In genomic region chr6:35790683-35791082, GRCh38 we compare ENCODE assay signal across 1 cellular context.
TF ChIP-seq lines count a peak whose summit lies in the region.

No MANE protein-coding gene starts in this region.

TF ChIP-seq in HepG2, 621 proteins besides CTCF, POLR2A, EP300 and RAD21:
- TF ChIP-seq, protein P1, sequence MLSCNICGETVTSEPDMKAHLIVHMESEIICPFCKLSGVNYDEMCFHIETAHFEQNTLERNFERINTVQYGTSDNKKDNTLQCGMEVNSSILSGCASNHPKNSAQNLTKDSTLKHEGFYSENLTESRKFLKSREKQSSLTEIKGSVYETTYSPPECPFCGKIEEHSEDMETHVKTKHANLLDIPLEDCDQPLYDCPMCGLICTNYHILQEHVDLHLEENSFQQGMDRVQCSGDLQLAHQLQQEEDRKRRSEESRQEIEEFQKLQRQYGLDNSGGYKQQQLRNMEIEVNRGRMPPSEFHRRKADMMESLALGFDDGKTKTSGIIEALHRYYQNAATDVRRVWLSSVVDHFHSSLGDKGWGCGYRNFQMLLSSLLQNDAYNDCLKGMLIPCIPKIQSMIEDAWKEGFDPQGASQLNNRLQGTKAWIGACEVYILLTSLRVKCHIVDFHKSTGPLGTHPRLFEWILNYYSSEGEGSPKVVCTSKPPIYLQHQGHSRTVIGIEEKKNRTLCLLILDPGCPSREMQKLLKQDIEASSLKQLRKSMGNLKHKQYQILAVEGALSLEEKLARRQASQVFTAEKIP (CRISPR knock-in tag; IDR thresholded peaks at IDR 0.05; ENCODE audit: borderline replicate concordance), result no peak
- no peak for TF ChIP-seq FOXO1 (CRISPR knock-in tag; IDR thresholded peaks at IDR 0.05)
- no peak for TF ChIP-seq ZBTB3 (CRISPR knock-in tag; IDR thresholded peaks at IDR 0.05; ENCODE audit: borderline replicate concordance, low read depth)
- TF ChIP-seq ADNP (CRISPR knock-in tag; IDR thresholded peaks at IDR 0.05), result no peak
- no peak for TF ChIP-seq ZNF496 (CRISPR knock-in tag; IDR thresholded peaks at IDR 0.05; ENCODE audit: insufficient replicate concordance)
- TF ChIP-seq ZNF18 (CRISPR knock-in tag; IDR thresholded peaks at IDR 0.05; ENCODE audit: insufficient replicate concordance), result no peak
- no peak for TF ChIP-seq KMT2A (CRISPR knock-in tag; IDR thresholded peaks at IDR 0.05)
- no peak for TF ChIP-seq RCOR2 (CRISPR knock-in tag; IDR thresholded peaks at IDR 0.05)
- no peak for TF ChIP-seq JUNB (CRISPR knock-in tag; IDR thresholded peaks at IDR 0.05; ENCODE audit: borderline replicate concordance)
- TF ChIP-seq HDAC6 (IDR thresholded peaks at IDR 0.05; ENCODE audit: low read depth, low read length), result no peak
- TF ChIP-seq PREB (CRISPR knock-in tag; IDR thresholded peaks at IDR 0.05), result no peak
- TF ChIP-seq, protein P2, sequence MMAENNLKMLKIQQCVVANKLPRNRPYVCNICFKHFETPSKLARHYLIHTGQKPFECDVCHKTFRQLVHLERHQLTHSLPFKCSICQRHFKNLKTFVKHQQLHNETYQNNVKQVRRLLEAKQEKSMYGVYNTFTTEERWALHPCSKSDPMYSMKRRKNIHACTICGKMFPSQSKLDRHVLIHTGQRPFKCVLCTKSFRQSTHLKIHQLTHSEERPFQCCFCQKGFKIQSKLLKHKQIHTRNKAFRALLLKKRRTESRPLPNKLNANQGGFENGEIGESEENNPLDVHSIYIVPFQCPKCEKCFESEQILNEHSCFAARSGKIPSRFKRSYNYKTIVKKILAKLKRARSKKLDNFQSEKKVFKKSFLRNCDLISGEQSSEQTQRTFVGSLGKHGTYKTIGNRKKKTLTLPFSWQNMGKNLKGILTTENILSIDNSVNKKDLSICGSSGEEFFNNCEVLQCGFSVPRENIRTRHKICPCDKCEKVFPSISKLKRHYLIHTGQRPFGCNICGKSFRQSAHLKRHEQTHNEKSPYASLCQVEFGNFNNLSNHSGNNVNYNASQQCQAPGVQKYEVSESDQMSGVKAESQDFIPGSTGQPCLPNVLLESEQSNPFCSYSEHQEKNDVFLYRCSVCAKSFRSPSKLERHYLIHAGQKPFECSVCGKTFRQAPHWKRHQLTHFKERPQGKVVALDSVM (CRISPR knock-in tag; IDR thresholded peaks at IDR 0.05), result peak; percentile 72; the same call in 1 of the 2 replicates
- no peak for TF ChIP-seq MIER3 (CRISPR knock-in tag; IDR thresholded peaks at IDR 0.05; ENCODE audit: borderline replicate concordance)
- TF ChIP-seq BHLHE40 (IDR thresholded peaks at IDR 0.05; ENCODE audit: low read length), result peak; percentile 48
- no peak for TF ChIP-seq ZNF275 (CRISPR knock-in tag; IDR thresholded peaks at IDR 0.05; ENCODE audit: borderline replicate concordance)
- TF ChIP-seq, protein P3, sequence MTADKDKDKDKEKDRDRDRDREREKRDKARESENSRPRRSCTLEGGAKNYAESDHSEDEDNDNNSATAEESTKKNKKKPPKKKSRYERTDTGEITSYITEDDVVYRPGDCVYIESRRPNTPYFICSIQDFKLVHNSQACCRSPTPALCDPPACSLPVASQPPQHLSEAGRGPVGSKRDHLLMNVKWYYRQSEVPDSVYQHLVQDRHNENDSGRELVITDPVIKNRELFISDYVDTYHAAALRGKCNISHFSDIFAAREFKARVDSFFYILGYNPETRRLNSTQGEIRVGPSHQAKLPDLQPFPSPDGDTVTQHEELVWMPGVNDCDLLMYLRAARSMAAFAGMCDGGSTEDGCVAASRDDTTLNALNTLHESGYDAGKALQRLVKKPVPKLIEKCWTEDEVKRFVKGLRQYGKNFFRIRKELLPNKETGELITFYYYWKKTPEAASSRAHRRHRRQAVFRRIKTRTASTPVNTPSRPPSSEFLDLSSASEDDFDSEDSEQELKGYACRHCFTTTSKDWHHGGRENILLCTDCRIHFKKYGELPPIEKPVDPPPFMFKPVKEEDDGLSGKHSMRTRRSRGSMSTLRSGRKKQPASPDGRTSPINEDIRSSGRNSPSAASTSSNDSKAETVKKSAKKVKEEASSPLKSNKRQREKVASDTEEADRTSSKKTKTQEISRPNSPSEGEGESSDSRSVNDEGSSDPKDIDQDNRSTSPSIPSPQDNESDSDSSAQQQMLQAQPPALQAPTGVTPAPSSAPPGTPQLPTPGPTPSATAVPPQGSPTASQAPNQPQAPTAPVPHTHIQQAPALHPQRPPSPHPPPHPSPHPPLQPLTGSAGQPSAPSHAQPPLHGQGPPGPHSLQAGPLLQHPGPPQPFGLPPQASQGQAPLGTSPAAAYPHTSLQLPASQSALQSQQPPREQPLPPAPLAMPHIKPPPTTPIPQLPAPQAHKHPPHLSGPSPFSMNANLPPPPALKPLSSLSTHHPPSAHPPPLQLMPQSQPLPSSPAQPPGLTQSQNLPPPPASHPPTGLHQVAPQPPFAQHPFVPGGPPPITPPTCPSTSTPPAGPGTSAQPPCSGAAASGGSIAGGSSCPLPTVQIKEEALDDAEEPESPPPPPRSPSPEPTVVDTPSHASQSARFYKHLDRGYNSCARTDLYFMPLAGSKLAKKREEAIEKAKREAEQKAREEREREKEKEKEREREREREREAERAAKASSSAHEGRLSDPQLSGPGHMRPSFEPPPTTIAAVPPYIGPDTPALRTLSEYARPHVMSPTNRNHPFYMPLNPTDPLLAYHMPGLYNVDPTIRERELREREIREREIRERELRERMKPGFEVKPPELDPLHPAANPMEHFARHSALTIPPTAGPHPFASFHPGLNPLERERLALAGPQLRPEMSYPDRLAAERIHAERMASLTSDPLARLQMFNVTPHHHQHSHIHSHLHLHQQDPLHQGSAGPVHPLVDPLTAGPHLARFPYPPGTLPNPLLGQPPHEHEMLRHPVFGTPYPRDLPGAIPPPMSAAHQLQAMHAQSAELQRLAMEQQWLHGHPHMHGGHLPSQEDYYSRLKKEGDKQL (CRISPR knock-in tag; IDR thresholded peaks at IDR 0.05; ENCODE audit: low read depth), result no peak
- TF ChIP-seq ZMYM4 (CRISPR knock-in tag; IDR thresholded peaks at IDR 0.05), result no peak
- no peak for TF ChIP-seq PRDM4 (CRISPR knock-in tag; IDR thresholded peaks at IDR 0.05; ENCODE audit: borderline replicate concordance)
- TF ChIP-seq NFRKB (IDR thresholded peaks at IDR 0.05), result no peak
- TF ChIP-seq ZFYVE20 (CRISPR knock-in tag; IDR thresholded peaks at IDR 0.05; ENCODE audit: borderline replicate concordance, low read depth), result no peak
- TF ChIP-seq ZIK1 (CRISPR knock-in tag; IDR thresholded peaks at IDR 0.05; ENCODE audit: borderline replicate concordance, low read depth), result no peak
- peak; percentile 82 for TF ChIP-seq CEBPB (IDR thresholded peaks at IDR 0.05; ENCODE audit: borderline replicate concordance, low read depth, low read length)
- no peak for TF ChIP-seq FOXP1 (IDR thresholded peaks at IDR 0.05)
- peak; percentile 44; the same call in 1 of the 2 replicates for TF ChIP-seq FOXP1 (CRISPR knock-in tag; IDR thresholded peaks at IDR 0.05)
- 0 out of 2 replicates have a peak, but pooled peaks have one; percentile 7 for TF ChIP-seq CEBPG (CRISPR knock-in tag; IDR thresholded peaks at IDR 0.05)
- no peak for TF ChIP-seq ZNF205 (CRISPR knock-in tag; IDR thresholded peaks at IDR 0.05)
